Comparison of ENCODE assay signal across 26 cellular contexts in genomic region chr5:2569774-2570542, GRCh38.
"Had no signal": no experiment of that assay in that cellular context is flagged by ENCODE, and none has a peak within 500 bp of the region (broad histone marks: within the 10 kb centered on the region; RNA-seq: fewer than 3 reads in every experiment).

No MANE protein-coding gene starts in this region.

- DNase-seq: dorsolateral prefrontal cortex; effector CD4-positive, alpha-beta T cell; foreskin keratinocyte; glutamatergic neuron; heart right ventricle; hippocampal formation; kidney glomerular epithelial cell; left ventricle myocardium superior; lower lobe of right lung; natural killer cell; right cardiac atrium; sigmoid colon; stimulated activated CD4-positive, alpha-beta T cell treated with anti-CD3 and anti-CD28 coated beads, Interleukin-2, amount 100 ng/mL, for 24 hours; stimulated activated CD4-positive, alpha-beta T cell treated with anti-CD3 and anti-CD28 coated beads, Interleukin-4, amount 100 ng/mL, for 4 hours; stimulated activated naive CD8-positive, alpha-beta T cell treated with anti-CD3 and anti-CD28 coated beads, Interleukin-15, Interleukin-2, amounts not matched to agents 100 U/mL and 50 U/mL, for 24 hours; substantia nigra; tibial artery; upper lobe of left lung; uterus had no signal

- H3K4me3 ChIP-seq: dorsolateral prefrontal cortex, gastroesophageal sphincter, heart right ventricle, lower lobe of right lung, prostate gland, sigmoid colon, testis, tibial artery, upper lobe of left lung, uterus had no signal

- H3K36me3 ChIP-seq: gastroesophageal sphincter, heart right ventricle, lower lobe of right lung, prostate gland, sigmoid colon, tibial artery, upper lobe of left lung, uterus had no signal

- ATAC-seq: esophagus mucosa; foreskin keratinocyte; gastroesophageal sphincter; heart right ventricle; left ventricle myocardium superior; natural killer cell; right cardiac atrium; stimulated activated memory B cell treated with anti-CD40 and anti-IgM and Interleukin-4, amounts not matched to agents 10 μg/mL and 1 μg/mL and 100 μg/mL, for 72 hours; stimulated activated naive CD8-positive, alpha-beta T cell treated with anti-CD3 and anti-CD28 coated beads, Interleukin-15, Interleukin-2, amounts not matched to agents 100 U/mL and 50 U/mL, for 24 hours had no signal

- H3K9me3 ChIP-seq: gastroesophageal sphincter, lower lobe of right lung, prostate gland, sigmoid colon, testis, upper lobe of left lung, uterus had no signal

- H3K27me3 ChIP-seq: foreskin keratinocyte, sigmoid colon, testis, tibial artery, upper lobe of left lung, uterus had no signal

- H3K4me1 ChIP-seq: foreskin keratinocyte, gastroesophageal sphincter, heart right ventricle, lower lobe of right lung, parathyroid adenoma, prostate gland, sigmoid colon, testis, tibial artery, upper lobe of left lung, uterus had no signal

- H3K9ac ChIP-seq: parathyroid adenoma had no signal

- H3K79me2 ChIP-seq: parathyroid adenoma had no signal

- H3K27ac ChIP-seq: dorsolateral prefrontal cortex, epithelial cell of prostate, foreskin keratinocyte, gastroesophageal sphincter, heart right ventricle, lower lobe of right lung, parathyroid adenoma, prostate gland, sigmoid colon, testis, tibial artery, upper lobe of left lung, uterus had no signal
